13 cellular contexts compared by ENCODE assay signal in the genomic region with DNA sequence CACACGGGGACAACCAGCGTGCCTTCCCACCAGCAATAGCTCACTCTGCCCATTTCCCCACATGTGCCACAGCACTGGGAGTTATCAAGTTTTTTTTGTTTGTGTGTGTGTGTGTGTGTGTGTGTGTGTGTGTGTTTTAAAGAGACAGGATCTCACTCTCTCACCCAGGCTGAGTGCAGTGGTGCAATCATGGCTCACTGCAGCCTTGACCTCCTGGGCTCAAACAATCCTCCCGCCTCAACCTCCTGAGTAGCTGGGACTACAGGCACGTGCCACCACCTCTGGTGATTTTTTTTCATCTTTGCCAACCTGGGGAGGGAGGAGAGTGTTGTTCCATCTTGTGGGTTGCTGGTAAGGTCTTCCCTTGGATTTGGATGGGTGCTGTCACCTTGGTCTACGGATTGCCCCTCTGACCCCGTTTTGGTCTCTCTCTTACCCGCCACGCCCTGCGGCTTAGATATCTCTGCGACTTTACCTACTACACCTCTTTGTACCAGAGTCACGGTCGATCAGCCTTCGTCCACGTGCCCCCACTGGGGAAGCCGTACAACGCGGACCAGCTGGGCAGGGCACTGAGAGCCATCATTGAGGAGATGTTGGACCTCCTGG. TPM values are rescaled to one million over a fixed set of nuclear protein-coding genes. Genes with fewer than 3 reads are reported as not detected.
A peak's percentile ranks its signal among the peaks of the same experiment; 100 is the strongest.
DNase-seq lines count a peak whose midpoint lies in the region; ATAC-seq, FAIRE-seq and TF ChIP-seq lines count a peak whose summit lies in the region.
"Had no signal": no experiment of that assay in that cellular context is flagged by ENCODE, and none has a peak within 500 bp of the region (broad histone marks: within the 10 kb centered on the region; RNA-seq: fewer than 3 reads in every experiment).

No MANE protein-coding gene starts in this region.

- ATAC-seq in Right ventricle myocardium inferior, result no peak
- peak; percentile 23 for ATAC-seq in HepG2
- ATAC-seq: activated T-helper 17 cell treated with anti-CD3 and anti-CD28 coated beads, Interleukin-2, amount 50 U/mL, for 72 hours had no signal

- FAIRE-seq in HepG2 (lab: Jason Lieb, UNC), result peak; percentile 49

- no peak for TF ChIP-seq POLR2A in HepG2 (IDR thresholded peaks at IDR 0.05; ENCODE audit: insufficient read depth in 1 of 2, low read depth in 2 of 2, low read length in 2 of 2)
- TF ChIP-seq POLR2A in uterus (IDR thresholded peaks at IDR 0.05), result no peak

- peaks cover 5% of the 10 kb centered on the region for H3K79me2 ChIP-seq in HepG2 (ENCODE audit: insufficient read depth, low read length)

- no peak overlapping the region for H2AFZ ChIP-seq in HepG2 (ENCODE audit: low read length)

- H4K20me1 ChIP-seq in HepG2 (ENCODE audit: insufficient read depth, low read length), result no peaks in the 10 kb centered on the region

- H3K36me3 ChIP-seq in right atrium auricular region, result peaks cover 33% of the 10 kb centered on the region
- H3K36me3 ChIP-seq in HepG2 (replicated peaks in 1 of 2; ENCODE audit: control insufficient read depth in 1 of 2, insufficient read depth in 2 of 2, low read length in 2 of 2), result peaks cover 14 to 48% of the 10 kb centered on the region in 2 experiments
- H3K36me3 ChIP-seq in uterus, result no peaks in the 10 kb centered on the region
- H3K36me3 ChIP-seq in H7 (replicated peaks; ENCODE audit: control insufficient read depth, insufficient read depth, low read length), result peaks cover 1% of the 10 kb centered on the region
- H3K36me3 ChIP-seq: HAP-1 had no signal

- H3K4me3 ChIP-seq in right atrium auricular region (no peak overlapping the region), HepG2 (replicated peaks in 1 of 3; ENCODE audit: insufficient read depth in 1 of 3, low read depth in 2 of 3, low read length in 3 of 3) (no peak overlapping the region), uterus (no peak overlapping the region), H7 (ENCODE audit: insufficient read depth, low read depth, low read length) (no peak overlapping the region)
- H3K4me3 ChIP-seq: HAP-1 had no signal

- H3K9me3 ChIP-seq in right atrium auricular region, result no peaks in the 10 kb centered on the region
- no peaks in the 10 kb centered on the region for H3K9me3 ChIP-seq in HepG2 (ENCODE audit: low read length)
- H3K9me3 ChIP-seq in uterus, result no peaks in the 10 kb centered on the region
- H3K9me3 ChIP-seq: HAP-1 had no signal

- POLR2A ChIA-PET in HepG2 (lab: Yijun Ruan, JAX), result interaction anchor here (0.6 to 17.4 kb wide), 6 partner anchors 9 to 180 kb away, joined by 3 to 514 read pairs (median 4); partner anchors contain the start of genes GDF15 and LSM4

- CTCF ChIA-PET in HepG2 (lab: Yijun Ruan, JAX; ENCODE audit: low intra/inter-chr PET ratio, low total read pairs), result no interaction called here

- BruUV-seq in HepG2 (replicated peaks; lab: Mats Ljungman, UMichigan), result no TSS peak

- no peak overlapping the region; the same call in 1 of the 2 replicates for H3K4me2 ChIP-seq in HepG2 (ENCODE audit: low read depth, low read length)

- peak overlapping the region; percentile 75; the same call in 1 of the 2 replicates for H3K9ac ChIP-seq in HepG2 (ENCODE audit: insufficient read depth, low read depth, low read length)

- TF ChIP-seq CTCF in right atrium auricular region (IDR thresholded peaks at IDR 0.05), result no peak
- TF ChIP-seq CTCF in HepG2 (CRISPR knock-in tag; IDR thresholded peaks at IDR 0.05), result no peak
- no peak for TF ChIP-seq CTCF in uterus (IDR thresholded peaks at IDR 0.05)

- in situ Hi-C loops in HepG2 (cut with HindIII; ENCODE audit: extremely low pct_ligation_motif_present, low pct_unique_long_range_greater_than_20kb), result no loop called here

- TF ChIP-seq RAD21 in HepG2 (CRISPR knock-in tag; IDR thresholded peaks at IDR 0.05), result no peak

- peak; percentile 45 for DNase-seq in Right ventricle myocardium inferior (ENCODE audit: missing footprints)
- no peak for DNase-seq in right atrium auricular region (ENCODE audit: low spot score)
- peak; percentile 54 for DNase-seq in HepG2 (ENCODE audit: low spot score)
- no peak for DNase-seq in uterus
- DNase-seq in H7, result no peak
- no peak for DNase-seq in globus pallidus (ENCODE audit: low spot score)
- DNase-seq: ACHN; activated CD4-positive, alpha-beta T cell treated with anti-CD3 and anti-CD28 coated beads, Interleukin-2, amount 10 ng/mL, durations not matched to agents 24 days and 14 days; MM.1S; substantia nigra; T-helper 9 cell had no signal

- H3K27me3 ChIP-seq in right atrium auricular region (no peaks in the 10 kb centered on the region), HepG2 (ENCODE audit: control insufficient read depth in 1 of 2, insufficient read depth in 2 of 2, low read length in 2 of 2) (no peaks in the 10 kb centered on the region), uterus (no peaks in the 10 kb centered on the region), H7 (ENCODE audit: control insufficient read depth, insufficient read depth, low read length) (no peaks in the 10 kb centered on the region)

- WGBS in HepG2 (ENCODE audit: low lambda C conversion rate), result 83% methylated on average over 17 of the region's 17 CpGs

- peaks cover 0 to 16% of the 10 kb centered on the region in 2 donors for H3K4me1 ChIP-seq in right atrium auricular region
- H3K4me1 ChIP-seq in HepG2 (ENCODE audit: insufficient read depth, low read length), result peaks cover 60% of the 10 kb centered on the region
- H3K4me1 ChIP-seq in uterus, result peaks cover 0 to 4% of the 10 kb centered on the region in 2 donors

- TF ChIP-seq EP300 in HepG2 (IDR thresholded peaks at IDR 0.05; ENCODE audit: low read depth in 2 of 2, low read length in 2 of 2), result peak in 1 of 2 experiments; percentile 45; a peak in 2 of 4 replicates
- no peak for TF ChIP-seq EP300 in HepG2 (CRISPR knock-in tag; IDR thresholded peaks at IDR 0.05; ENCODE audit: borderline replicate concordance)

- intact Hi-C loops in Right ventricle myocardium inferior (cut with DNase I), result no loop called here
- intact Hi-C loops in HepG2 (cut with micrococcal nuclease; ENCODE audit: unreplicated experiment), result no loop called here
- intact Hi-C loops in uterus (cut with DNase I; ENCODE audit: low total_unique reads), result no loop called here

- H3K27ac ChIP-seq in right atrium auricular region (no peak overlapping the region), HepG2 (ENCODE audit: extremely low read length, insufficient read depth, low read length) (peak overlapping the region; percentile 90), uterus (peak overlapping the region; percentile 81 to 90)

RNA-seq across cellular contexts. Expression of gene PGPEP1, which starts 22.6 kb away (rescaled TPM):
- 29.3 TPM for total RNA-seq in Right ventricle myocardium inferior
- total RNA-seq in right atrium auricular region, result 10 to 100 TPM; 16.4 to 20.6 TPM
- total RNA-seq in HepG2 (2016; rRNA removed; fragmentation: Illumina TruSeq; extraction: Trizol), result 56.6 and 57.7 TPM in 2 replicates
- total RNA-seq in HepG2 (2016; cell fraction: cytosol; rRNA removed; fragmentation: Illumina TruSeq; extraction: Trizol; ENCODE audit: low read depth), result 13.1 and 14.4 TPM in 2 replicates
- 51.1 and 64.9 TPM in 2 replicates for total RNA-seq in HepG2 (2016; cell fraction: insoluble cytoplasmic fraction; rRNA removed; fragmentation: Illumina TruSeq; extraction: Trizol)
- 36.0 and 36.7 TPM in 2 replicates for total RNA-seq in HepG2 (2016; cell fraction: membrane; rRNA removed; fragmentation: Illumina TruSeq; extraction: Trizol)
- total RNA-seq in HepG2 (2016; cell fraction: nucleus; rRNA removed; fragmentation: Illumina TruSeq; extraction: Trizol), result 30.3 and 33.5 TPM in 2 replicates
- polyA plus RNA-seq in HepG2 (2011; rRNA removed), result 53.1 and 64.3 TPM in 2 replicates
- 37.2 and 38.6 TPM in 2 replicates for polyA plus RNA-seq in HepG2 (2011; cell fraction: cytosol; rRNA removed)
- polyA plus RNA-seq in HepG2 (2011; cell fraction: nucleus; rRNA removed), result 97.0 and 102 TPM in 2 replicates
- polyA plus RNA-seq in HepG2 (2012), result 26.8 and 28.6 TPM in 2 replicates
- polyA plus RNA-seq in HepG2 (2016; cell fraction: cytosol; fragmentation: Illumina TruSeq; extraction: Trizol; ENCODE audit: low read depth), result 15.6 and 16.2 TPM in 2 replicates
- 40.6 and 44.1 TPM in 2 replicates for polyA plus RNA-seq in HepG2 (2016; cell fraction: insoluble cytoplasmic fraction; fragmentation: Illumina TruSeq; extraction: Trizol; ENCODE audit: low read depth)
- polyA plus RNA-seq in HepG2 (2016; cell fraction: membrane; fragmentation: Illumina TruSeq; extraction: Trizol; ENCODE audit: low read depth), result 22.8 and 23.5 TPM in 2 replicates
- 51.1 and 66.5 TPM in 2 replicates for polyA plus RNA-seq in HepG2 (2016; cell fraction: nucleus; fragmentation: Illumina TruSeq; extraction: Trizol; ENCODE audit: insufficient read depth, low read depth)
- 22.4 and 187 TPM in 2 replicates for polyA minus RNA-seq in HepG2 (2011; rRNA and poly(A)+ RNA removed; ENCODE audit: low replicate concordance)
- polyA minus RNA-seq in HepG2 (2011; cell fraction: cytosol; rRNA and poly(A)+ RNA removed), result 44.1 and 52.6 TPM in 2 replicates
- 46.4 and 57.7 TPM in 2 replicates for polyA minus RNA-seq in HepG2 (2011; cell fraction: nucleus; rRNA and poly(A)+ RNA removed)
- total RNA-seq in uterus, result 10 to 100 TPM; 21.2 to 67.9 (median 38.1) TPM
- total RNA-seq in H7 (2014; rRNA removed; shearing (Covaris generic)), result 11.5 and 13.6 TPM in 2 replicates

RNA-seq across cellular contexts. Expression of gene GDF15, which starts 22.9 kb away (rescaled TPM):
- 0.46 TPM for total RNA-seq in Right ventricle myocardium inferior
- total RNA-seq in right atrium auricular region, result 1 to 10 TPM; 1.1 to 2.7 TPM
- total RNA-seq in HepG2 (2016; rRNA removed; fragmentation: Illumina TruSeq; extraction: Trizol), result 43.0 and 146 TPM in 2 replicates
- 42.0 and 45.2 TPM in 2 replicates for total RNA-seq in HepG2 (2016; cell fraction: cytosol; rRNA removed; fragmentation: Illumina TruSeq; extraction: Trizol; ENCODE audit: low read depth)
- total RNA-seq in HepG2 (2016; cell fraction: insoluble cytoplasmic fraction; rRNA removed; fragmentation: Illumina TruSeq; extraction: Trizol), result 37.4 and 148 TPM in 2 replicates
- total RNA-seq in HepG2 (2016; cell fraction: membrane; rRNA removed; fragmentation: Illumina TruSeq; extraction: Trizol), result 53.4 and 57.4 TPM in 2 replicates
- 112 and 139 TPM in 2 replicates for total RNA-seq in HepG2 (2016; cell fraction: nucleus; rRNA removed; fragmentation: Illumina TruSeq; extraction: Trizol)
- 422 and 537 TPM in 2 replicates for polyA plus RNA-seq in HepG2 (2011; rRNA removed)
- polyA plus RNA-seq in HepG2 (2011; cell fraction: cytosol; rRNA removed), result 539 and 794 TPM in 2 replicates
- 1,510 and 1,558 TPM in 2 replicates for polyA plus RNA-seq in HepG2 (2011; cell fraction: nucleus; rRNA removed)
- 229 and 758 TPM in 2 replicates for polyA plus RNA-seq in HepG2 (2012)
- polyA plus RNA-seq in HepG2 (2016; cell fraction: cytosol; fragmentation: Illumina TruSeq; extraction: Trizol; ENCODE audit: low read depth), result 22.2 and 24.9 TPM in 2 replicates
- polyA plus RNA-seq in HepG2 (2016; cell fraction: insoluble cytoplasmic fraction; fragmentation: Illumina TruSeq; extraction: Trizol; ENCODE audit: low read depth), result 49.2 and 57.0 TPM in 2 replicates
- 30.8 and 31.5 TPM in 2 replicates for polyA plus RNA-seq in HepG2 (2016; cell fraction: membrane; fragmentation: Illumina TruSeq; extraction: Trizol; ENCODE audit: low read depth)
- polyA plus RNA-seq in HepG2 (2016; cell fraction: nucleus; fragmentation: Illumina TruSeq; extraction: Trizol; ENCODE audit: insufficient read depth, low read depth), result 315 and 334 TPM in 2 replicates
- 4.5 and 440 TPM in 2 replicates for polyA minus RNA-seq in HepG2 (2011; rRNA and poly(A)+ RNA removed; ENCODE audit: low replicate concordance)
- polyA minus RNA-seq in HepG2 (2011; cell fraction: cytosol; rRNA and poly(A)+ RNA removed), result 366 and 433 TPM in 2 replicates
- polyA minus RNA-seq in HepG2 (2011; cell fraction: nucleus; rRNA and poly(A)+ RNA removed), result 115 and 151 TPM in 2 replicates
- 10 to 100 TPM in 1 of 4 donors, 1 to 10 TPM in 1, under 1 TPM in 2; 0.41 to 13.1 (median 1.6) TPM for total RNA-seq in uterus
- 0.30 and 1.4 TPM in 2 replicates for total RNA-seq in H7 (2014; rRNA removed; shearing (Covaris generic))

RNA-seq across cellular contexts. Expression of gene LRRC25, which starts 34.4 kb away (rescaled TPM):
- 5.0 TPM for total RNA-seq in Right ventricle myocardium inferior
- 1 to 10 TPM; 2.6 to 6.8 TPM for total RNA-seq in right atrium auricular region
- 0.13 TPM in 1 of 2 replicates, not detected in the other for total RNA-seq in HepG2 (2016; rRNA removed; fragmentation: Illumina TruSeq; extraction: Trizol)
- total RNA-seq in HepG2 (2016; cell fraction: cytosol; rRNA removed; fragmentation: Illumina TruSeq; extraction: Trizol; ENCODE audit: low read depth), result 0.20 TPM in 1 of 2 replicates, not detected in the other
- 0.11 TPM in 1 of 2 replicates, not detected in the other for total RNA-seq in HepG2 (2016; cell fraction: insoluble cytoplasmic fraction; rRNA removed; fragmentation: Illumina TruSeq; extraction: Trizol)
- 0.17 and 0.19 TPM in 2 replicates for total RNA-seq in HepG2 (2016; cell fraction: membrane; rRNA removed; fragmentation: Illumina TruSeq; extraction: Trizol)
- 0.25 TPM in 1 of 2 replicates, not detected in the other for total RNA-seq in HepG2 (2016; cell fraction: nucleus; rRNA removed; fragmentation: Illumina TruSeq; extraction: Trizol)
- 0.53 and 0.85 TPM in 2 replicates for polyA plus RNA-seq in HepG2 (2011; rRNA removed)
- polyA plus RNA-seq in HepG2 (2011; cell fraction: cytosol; rRNA removed), result 0.66 and 0.68 TPM in 2 replicates
- polyA plus RNA-seq in HepG2 (2011; cell fraction: nucleus; rRNA removed), result 0.16 and 0.35 TPM in 2 replicates
- polyA plus RNA-seq in HepG2 (2012), result 0.11 and 0.13 TPM in 2 replicates
- polyA plus RNA-seq in HepG2 (2016; cell fraction: cytosol; fragmentation: Illumina TruSeq; extraction: Trizol; ENCODE audit: low read depth), result 0.05 TPM in 1 of 2 replicates, not detected in the other
- polyA plus RNA-seq in HepG2 (2016; cell fraction: insoluble cytoplasmic fraction; fragmentation: Illumina TruSeq; extraction: Trizol; ENCODE audit: low read depth), result 0.12 and 0.15 TPM in 2 replicates
- polyA plus RNA-seq in HepG2 (2016; cell fraction: membrane; fragmentation: Illumina TruSeq; extraction: Trizol; ENCODE audit: low read depth), result 0.13 TPM in 1 of 2 replicates, not detected in the other
- polyA plus RNA-seq in HepG2 (2016; cell fraction: nucleus; fragmentation: Illumina TruSeq; extraction: Trizol; ENCODE audit: insufficient read depth, low read depth), result not detected in 2 replicates
- 0.60 TPM in 1 of 2 replicates, not detected in the other for polyA minus RNA-seq in HepG2 (2011; rRNA and poly(A)+ RNA removed; ENCODE audit: low replicate concordance)
- 0.40 and 0.70 TPM in 2 replicates for polyA minus RNA-seq in HepG2 (2011; cell fraction: cytosol; rRNA and poly(A)+ RNA removed)
- 0.25 TPM in 1 of 2 replicates, not detected in the other for polyA minus RNA-seq in HepG2 (2011; cell fraction: nucleus; rRNA and poly(A)+ RNA removed)
- total RNA-seq in uterus, result 1 to 10 TPM in 2 of 4 donors, under 1 TPM in 1, not detected in 1; 0.51 to 2.3 (median 1.9) TPM
- 0.76 TPM in 1 of 2 replicates, not detected in the other for total RNA-seq in H7 (2014; rRNA removed; shearing (Covaris generic))
- total RNA-seq: activated CD4-positive, alpha-beta T cell treated with anti-CD3 and anti-CD28 coated beads, Interleukin-2, amount 10 ng/mL, durations not matched to agents 24 days and 14 days; activated T-helper 17 cell treated with anti-CD3 and anti-CD28 coated beads, Interleukin-2, amount 50 U/mL, for 72 hours had no signal

RNA-seq across cellular contexts. Expression of gene LSM4, which starts 40.2 kb away (rescaled TPM):
- 106 TPM for total RNA-seq in Right ventricle myocardium inferior
- 10 to 100 TPM; 68.5 to 97.3 TPM for total RNA-seq in right atrium auricular region
- 166 and 188 TPM in 2 replicates for total RNA-seq in HepG2 (2016; rRNA removed; fragmentation: Illumina TruSeq; extraction: Trizol)
- total RNA-seq in HepG2 (2016; cell fraction: cytosol; rRNA removed; fragmentation: Illumina TruSeq; extraction: Trizol; ENCODE audit: low read depth), result 129 and 159 TPM in 2 replicates
- total RNA-seq in HepG2 (2016; cell fraction: insoluble cytoplasmic fraction; rRNA removed; fragmentation: Illumina TruSeq; extraction: Trizol), result 185 and 208 TPM in 2 replicates
- total RNA-seq in HepG2 (2016; cell fraction: membrane; rRNA removed; fragmentation: Illumina TruSeq; extraction: Trizol), result 248 and 299 TPM in 2 replicates
- 62.8 and 69.8 TPM in 2 replicates for total RNA-seq in HepG2 (2016; cell fraction: nucleus; rRNA removed; fragmentation: Illumina TruSeq; extraction: Trizol)
- 65.8 and 66.8 TPM in 2 replicates for polyA plus RNA-seq in HepG2 (2011; rRNA removed)
- 97.1 and 133 TPM in 2 replicates for polyA plus RNA-seq in HepG2 (2011; cell fraction: cytosol; rRNA removed)
- polyA plus RNA-seq in HepG2 (2011; cell fraction: nucleus; rRNA removed), result 51.8 and 54.0 TPM in 2 replicates
- polyA plus RNA-seq in HepG2 (2012), result 62.7 and 78.9 TPM in 2 replicates
- 166 and 238 TPM in 2 replicates for polyA plus RNA-seq in HepG2 (2016; cell fraction: cytosol; fragmentation: Illumina TruSeq; extraction: Trizol; ENCODE audit: low read depth)
- 205 and 220 TPM in 2 replicates for polyA plus RNA-seq in HepG2 (2016; cell fraction: insoluble cytoplasmic fraction; fragmentation: Illumina TruSeq; extraction: Trizol; ENCODE audit: low read depth)
- polyA plus RNA-seq in HepG2 (2016; cell fraction: membrane; fragmentation: Illumina TruSeq; extraction: Trizol; ENCODE audit: low read depth), result 217 and 267 TPM in 2 replicates
- polyA plus RNA-seq in HepG2 (2016; cell fraction: nucleus; fragmentation: Illumina TruSeq; extraction: Trizol; ENCODE audit: insufficient read depth, low read depth), result 105 and 120 TPM in 2 replicates
- polyA minus RNA-seq in HepG2 (2011; rRNA and poly(A)+ RNA removed; ENCODE audit: low replicate concordance), result 40.8 and 88.8 TPM in 2 replicates
- 24.9 and 32.6 TPM in 2 replicates for polyA minus RNA-seq in HepG2 (2011; cell fraction: cytosol; rRNA and poly(A)+ RNA removed)
- 13.4 and 14.2 TPM in 2 replicates for polyA minus RNA-seq in HepG2 (2011; cell fraction: nucleus; rRNA and poly(A)+ RNA removed)
- 100 to 1,000 TPM in 1 of 4 donors, 10 to 100 TPM in 2, 1 to 10 TPM in 1; 8.8 to 120 (median 64.2) TPM for total RNA-seq in uterus
- total RNA-seq in H7 (2014; rRNA removed; shearing (Covaris generic)), result 787 and 838 TPM in 2 replicates

RNA-seq across cellular contexts. Expression of gene SSBP4, which starts 56.2 kb away (rescaled TPM):
- total RNA-seq in Right ventricle myocardium inferior, result 36.2 TPM
- total RNA-seq in right atrium auricular region, result 10 to 100 TPM; 31.7 to 59.5 TPM
- 19.3 and 39.5 TPM in 2 replicates for total RNA-seq in HepG2 (2016; rRNA removed; fragmentation: Illumina TruSeq; extraction: Trizol)
- total RNA-seq in HepG2 (2016; cell fraction: cytosol; rRNA removed; fragmentation: Illumina TruSeq; extraction: Trizol; ENCODE audit: low read depth), result 95.2 and 104 TPM in 2 replicates
- total RNA-seq in HepG2 (2016; cell fraction: insoluble cytoplasmic fraction; rRNA removed; fragmentation: Illumina TruSeq; extraction: Trizol), result 14.4 and 39.0 TPM in 2 replicates
- total RNA-seq in HepG2 (2016; cell fraction: membrane; rRNA removed; fragmentation: Illumina TruSeq; extraction: Trizol), result 103 and 124 TPM in 2 replicates
- total RNA-seq in HepG2 (2016; cell fraction: nucleus; rRNA removed; fragmentation: Illumina TruSeq; extraction: Trizol), result 26.9 and 35.1 TPM in 2 replicates
- 20.8 and 33.4 TPM in 2 replicates for polyA plus RNA-seq in HepG2 (2011; rRNA removed)
- 11.6 and 28.6 TPM in 2 replicates for polyA plus RNA-seq in HepG2 (2011; cell fraction: cytosol; rRNA removed)
- 200 and 290 TPM in 2 replicates for polyA plus RNA-seq in HepG2 (2011; cell fraction: nucleus; rRNA removed)
- 18.2 and 31.6 TPM in 2 replicates for polyA plus RNA-seq in HepG2 (2012)
- 133 and 147 TPM in 2 replicates for polyA plus RNA-seq in HepG2 (2016; cell fraction: cytosol; fragmentation: Illumina TruSeq; extraction: Trizol; ENCODE audit: low read depth)
- 34.3 and 41.3 TPM in 2 replicates for polyA plus RNA-seq in HepG2 (2016; cell fraction: insoluble cytoplasmic fraction; fragmentation: Illumina TruSeq; extraction: Trizol; ENCODE audit: low read depth)
- 147 and 152 TPM in 2 replicates for polyA plus RNA-seq in HepG2 (2016; cell fraction: membrane; fragmentation: Illumina TruSeq; extraction: Trizol; ENCODE audit: low read depth)
- 117 and 122 TPM in 2 replicates for polyA plus RNA-seq in HepG2 (2016; cell fraction: nucleus; fragmentation: Illumina TruSeq; extraction: Trizol; ENCODE audit: insufficient read depth, low read depth)
- polyA minus RNA-seq in HepG2 (2011; rRNA and poly(A)+ RNA removed; ENCODE audit: low replicate concordance), result 10.3 and 12.3 TPM in 2 replicates
- polyA minus RNA-seq in HepG2 (2011; cell fraction: cytosol; rRNA and poly(A)+ RNA removed), result 12.0 and 13.9 TPM in 2 replicates
- 20.1 and 21.6 TPM in 2 replicates for polyA minus RNA-seq in HepG2 (2011; cell fraction: nucleus; rRNA and poly(A)+ RNA removed)
- 100 to 1,000 TPM in 1 of 4 donors, 10 to 100 TPM in 3; 23.6 to 105 (median 54.8) TPM for total RNA-seq in uterus
- total RNA-seq in H7 (2014; rRNA removed; shearing (Covaris generic)), result 91.1 and 134 TPM in 2 replicates

Comparison
In these comparisons a context has a peak if more than half of its experiments do, and no peak if none do; other contexts are left out.
1. DNase-seq: peak in Right ventricle myocardium inferior (single experiment) and HepG2 (single experiment); none in right atrium auricular region (single experiment), uterus (0 of 2), H7 (single experiment) and globus pallidus (single experiment).
2. H3K27ac ChIP-seq: peak in HepG2 (single experiment) and uterus (2 of 2); none in right atrium auricular region (0 of 2).